ENCODE assay signal across 8 cellular contexts in genomic region chr5:171272996-171273970, GRCh38. TPM values are rescaled to one million over a fixed set of nuclear protein-coding genes. Genes with fewer than 3 reads are reported as not detected.
DNase-seq lines count a peak whose midpoint lies in the region; ATAC-seq and TF ChIP-seq lines count a peak whose summit lies in the region.

No MANE protein-coding gene starts in this region.

- H3K4me3 Mint-ChIP-seq in stimulated activated naive CD8-positive, alpha-beta T cell treated with anti-CD3 and anti-CD28 coated beads, Interleukin-15, amount 100 ng/mL, for 72 hours: no peak overlapping the region
- H3K4me3 Mint-ChIP-seq in CD8-positive, alpha-beta T cell: no peak overlapping the region

- peak; percentile 4 to 11 for DNase-seq in stimulated activated naive CD8-positive, alpha-beta T cell treated with anti-CD3 and anti-CD28 coated beads, Interleukin-15, amount 100 ng/mL, for 72 hours
- no peak for DNase-seq in stimulated activated naive CD8-positive, alpha-beta T cell treated with anti-CD3 and anti-CD28 coated beads, Interleukin-15, Interleukin-2, amounts not matched to agents 100 U/mL and 50 U/mL, for 24 hours
- peak; percentile 59 for DNase-seq in NCI-H226
- DNase-seq in dedifferentiated amniotic fluid mesenchymal stem cell (ENCODE audit: extremely low spot score): peak; percentile 37
- DNase-seq in activated CD4-positive, CD25-positive, alpha-beta regulatory T cell treated with anti-CD3 and anti-CD28 coated beads, Interleukin-2, amount 50 U/mL, for 72 hours: no peak
- no peak for DNase-seq in CD8-positive, alpha-beta T cell
- DNase-seq in NCI-H2107 treated with DMSO at 0.1 percent for 48 hours (lab: John Stamatoyannopoulos, UW; ENCODE audit: unreplicated experiment): no peak

- no peaks in the 10 kb centered on the region for H3K27me3 Mint-ChIP-seq in stimulated activated naive CD8-positive, alpha-beta T cell treated with anti-CD3 and anti-CD28 coated beads, Interleukin-15, amount 100 ng/mL, for 72 hours
- peaks cover 10% of the 10 kb centered on the region for H3K27me3 Mint-ChIP-seq in CD8-positive, alpha-beta T cell (ENCODE audit: low read depth)

- no peaks in the 10 kb centered on the region for H3K4me1 Mint-ChIP-seq in stimulated activated naive CD8-positive, alpha-beta T cell treated with anti-CD3 and anti-CD28 coated beads, Interleukin-15, amount 100 ng/mL, for 72 hours
- H3K4me1 Mint-ChIP-seq in CD8-positive, alpha-beta T cell (ENCODE audit: low read depth): no peaks in the 10 kb centered on the region

- no peak overlapping the region for H3K4me3 ChIP-seq in CD8-positive, alpha-beta T cell (ENCODE audit: low read depth, low read length)

- H3K9me3 ChIP-seq in CD8-positive, alpha-beta T cell (ENCODE audit: low read length): no peaks in the 10 kb centered on the region

- CTCF ChIA-PET in CD8-positive, alpha-beta T cell (lab: Charles Lee): interaction anchor here (1.1 kb wide), 1 partner anchor 66 kb away, joined by 5 read pairs; no protein-coding TSS in a partner anchor

- TF ChIP-seq CTCF in CD8-positive, alpha-beta T cell (IDR thresholded peaks at IDR 0.05): no peak

- no peak overlapping the region for H3K27ac Mint-ChIP-seq in stimulated activated naive CD8-positive, alpha-beta T cell treated with anti-CD3 and anti-CD28 coated beads, Interleukin-15, amount 100 ng/mL, for 72 hours
- H3K27ac Mint-ChIP-seq in CD8-positive, alpha-beta T cell: no peak overlapping the region

- POLR2A ChIA-PET in CD8-positive, alpha-beta T cell (lab: Charles Lee): no interaction called here

- H3K27ac ChIP-seq in CD8-positive, alpha-beta T cell (ENCODE audit: low read depth, low read length): no peak overlapping the region

- ATAC-seq in stimulated activated naive CD8-positive, alpha-beta T cell treated with anti-CD3 and anti-CD28 coated beads, Interleukin-15, amount 100 ng/mL, for 72 hours: peak; percentile 69
- no peak for ATAC-seq in stimulated activated naive CD8-positive, alpha-beta T cell treated with anti-CD3 and anti-CD28 coated beads, Interleukin-15, Interleukin-2, amounts not matched to agents 100 U/mL and 50 U/mL, for 24 hours
- no peak for ATAC-seq in HG03039 (IDR thresholded peaks at IDR 0.05; ENCODE audit: unreplicated experiment)
- ATAC-seq in CD8-positive, alpha-beta T cell: no peak

- intact Hi-C loops in CD8-positive, alpha-beta T cell (cut with DNase I, micrococcal nuclease): no loop called here

- H3K36me3 Mint-ChIP-seq in CD8-positive, alpha-beta T cell: no peaks in the 10 kb centered on the region

- H3K27me3 ChIP-seq in CD8-positive, alpha-beta T cell (ENCODE audit: insufficient read depth, low read length): no peaks in the 10 kb centered on the region

- H3K4me1 ChIP-seq in CD8-positive, alpha-beta T cell (ENCODE audit: insufficient read depth, low read length): no peaks in the 10 kb centered on the region

- no peaks in the 10 kb centered on the region for H3K36me3 ChIP-seq in CD8-positive, alpha-beta T cell (ENCODE audit: insufficient read depth, low read length)

- no peaks in the 10 kb centered on the region for H3K9me3 Mint-ChIP-seq in stimulated activated naive CD8-positive, alpha-beta T cell treated with anti-CD3 and anti-CD28 coated beads, Interleukin-15, amount 100 ng/mL, for 72 hours
- peaks cover 4% of the 10 kb centered on the region for H3K9me3 Mint-ChIP-seq in CD8-positive, alpha-beta T cell

RNA-seq across cellular contexts. Expression of gene TLX3, which starts 35.8 kb away (rescaled TPM):
- not detected for total RNA-seq in CD8-positive, alpha-beta T cell

Comparison
In these comparisons a context has a peak if more than half of its experiments do, and no peak if none do; other contexts are left out.
1. DNase-seq: peak in stimulated activated naive CD8-positive, alpha-beta T cell treated with anti-CD3 and anti-CD28 coated beads, Interleukin-15, amount 100 ng/mL, for 72 hours (2 of 2), NCI-H226 (single experiment) and dedifferentiated amniotic fluid mesenchymal stem cell (single experiment); none in stimulated activated naive CD8-positive, alpha-beta T cell treated with anti-CD3 and anti-CD28 coated beads, Interleukin-15, Interleukin-2, amounts not matched to agents 100 U/mL and 50 U/mL, for 24 hours (single experiment), activated CD4-positive, CD25-positive, alpha-beta regulatory T cell treated with anti-CD3 and anti-CD28 coated beads, Interleukin-2, amount 50 U/mL, for 72 hours (single experiment), CD8-positive, alpha-beta T cell (0 of 7) and NCI-H2107 treated with DMSO at 0.1 percent for 48 hours (single experiment).